Comparison of ENCODE assay signal across 20 cellular contexts in genomic region chr10:15230257-15230656, GRCh38.
"Had no signal": no experiment of that assay in that cellular context is flagged by ENCODE, and none has a peak within 500 bp of the region (broad histone marks: within the 10 kb centered on the region; RNA-seq: fewer than 3 reads in every experiment).

No MANE protein-coding gene starts in this region.

- H3K4me2 ChIP-seq: SK-N-SH had no signal

- ATAC-seq: T-cell had no signal

- DNase-seq: KBM-7, MV-4-11, NCI-H1048, NCI-H1105 treated with DMSO at 0.1 percent for 48 hours, NCI-H1417 treated with DMSO at 0.1 percent for 48 hours, NCI-H146, NCI-H1694 treated with DMSO at 0.1 percent for 48 hours, NCI-H1930, NCI-H2081, NCI-H2107, NCI-H2227 treated with DMSO at 0.1 percent for 48 hours, NCI-H524, NCI-H526 treated with DMSO at 0.1 percent for 48 hours, NCI-H774, RPMI8226, SHP77, SK-N-SH, SW 1271, T-cell had no signal

- H3K4me3 Mint-ChIP-seq: T-cell had no signal

- H3K27ac Mint-ChIP-seq: T-cell had no signal

- H3K9me3 ChIP-seq: SK-N-SH had no signal

- H3K27me3 Mint-ChIP-seq: T-cell had no signal

- H3K9ac ChIP-seq: SK-N-SH had no signal

- FAIRE-seq: RCC 7860 had no signal
